Comparison of ENCODE assay signal across 24 cellular contexts in genomic region chr4:62531250-62531649, GRCh38.
"Had no signal": no experiment of that assay in that cellular context is flagged by ENCODE, and none has a peak within 500 bp of the region (broad histone marks: within the 10 kb centered on the region; RNA-seq: fewer than 3 reads in every experiment).

No MANE protein-coding gene starts in this region.

- H3K4me3 ChIP-seq: coronary artery, esophagus muscularis mucosa, gastroesophageal sphincter, left ventricle myocardium inferior, lower lobe of right lung, skin epidermis, testis, tibial nerve, upper lobe of right lung, vagina had no signal

- H3K9ac ChIP-seq: parathyroid adenoma had no signal

- H3K27ac Mint-ChIP-seq: immature natural killer cell; memory B cell; natural killer cell treated with Interleukin-12 subunit alpha and Interleukin-12 subunit beta and Interleukin-15 and Interleukin-18, amount 100 ng/mL, for 72 hours; stimulated activated naive B cell treated with anti-CD40 and anti-IgM and Interleukin-4, amounts not matched to agents 10 μg/mL and 1 μg/mL and 100 μg/mL, for 72 hours; stimulated activated naive CD8-positive, alpha-beta T cell treated with anti-CD3 and anti-CD28 coated beads, Interleukin-15, amount 100 ng/mL, for 72 hours had no signal

- H3K4me3 Mint-ChIP-seq: immature natural killer cell; memory B cell; natural killer cell treated with Interleukin-12 subunit alpha and Interleukin-12 subunit beta and Interleukin-15 and Interleukin-18, amount 100 ng/mL, for 72 hours; stimulated activated naive B cell treated with anti-CD40 and anti-IgM and Interleukin-4, amounts not matched to agents 10 μg/mL and 1 μg/mL and 100 μg/mL, for 72 hours; stimulated activated naive CD8-positive, alpha-beta T cell treated with anti-CD3 and anti-CD28 coated beads, Interleukin-15, amount 100 ng/mL, for 72 hours had no signal

- H3K36me3 ChIP-seq: esophagus muscularis mucosa, gastroesophageal sphincter, left ventricle myocardium inferior, lower lobe of right lung, tibial nerve, upper lobe of right lung, vagina had no signal

- H3K4me1 ChIP-seq: esophagus muscularis mucosa, gastroesophageal sphincter, left ventricle myocardium inferior, lower lobe of right lung, parathyroid adenoma, testis, tibial nerve, upper lobe of right lung, vagina had no signal

- H3K9me3 ChIP-seq: esophagus muscularis mucosa, gastroesophageal sphincter, lower lobe of right lung, testis, tibial nerve, upper lobe of right lung, vagina had no signal

- H2AFZ ChIP-seq: parathyroid adenoma had no signal

- H3K27me3 ChIP-seq: esophagus muscularis mucosa, gastroesophageal sphincter, testis, tibial nerve, upper lobe of right lung, vagina had no signal

- DNase-seq: effector CD8-positive, alpha-beta T cell; foreskin fibroblast; immature natural killer cell; left ventricle myocardium inferior; lower lobe of right lung; midbrain; stimulated activated CD4-positive, alpha-beta T cell treated with anti-CD3 and anti-CD28 coated beads, Interleukin-2, amount 100 ng/mL, for 24 hours; stimulated activated CD4-positive, alpha-beta T cell treated with anti-CD3 and anti-CD28 coated beads, Interleukin-4, amount 100 ng/mL, for 4 hours; stimulated activated naive B cell treated with anti-CD40 and anti-IgM and Interleukin-4, amounts not matched to agents 10 μg/mL and 1 μg/mL and 100 μg/mL, for 72 hours; stimulated activated naive CD8-positive, alpha-beta T cell treated with anti-CD3 and anti-CD28 coated beads, Interleukin-15, amount 100 ng/mL, for 72 hours; testis; upper lobe of right lung had no signal

- H3K36me3 Mint-ChIP-seq: memory B cell; stimulated activated naive B cell treated with anti-CD40 and anti-IgM and Interleukin-4, amounts not matched to agents 10 μg/mL and 1 μg/mL and 100 μg/mL, for 72 hours had no signal

- FAIRE-seq: keratinocyte had no signal

- H3K4me1 Mint-ChIP-seq: immature natural killer cell; memory B cell; stimulated activated naive B cell treated with anti-CD40 and anti-IgM and Interleukin-4, amounts not matched to agents 10 μg/mL and 1 μg/mL and 100 μg/mL, for 72 hours; stimulated activated naive CD8-positive, alpha-beta T cell treated with anti-CD3 and anti-CD28 coated beads, Interleukin-15, amount 100 ng/mL, for 72 hours had no signal

- ATAC-seq: gastroesophageal sphincter; lower lobe of right lung; natural killer cell treated with Interleukin-12 subunit alpha and Interleukin-12 subunit beta and Interleukin-15 and Interleukin-18, amount 100 ng/mL, for 72 hours; sciatic nerve; stimulated activated naive B cell treated with anti-CD40 and anti-IgM and Interleukin-4, amounts not matched to agents 10 μg/mL and 1 μg/mL and 100 μg/mL, for 72 hours; stimulated activated naive CD8-positive, alpha-beta T cell treated with anti-CD3 and anti-CD28 coated beads, Interleukin-15, amount 100 ng/mL, for 72 hours; upper lobe of right lung had no signal

- H3K27me3 Mint-ChIP-seq: memory B cell; natural killer cell treated with Interleukin-12 subunit alpha and Interleukin-12 subunit beta and Interleukin-15 and Interleukin-18, amount 100 ng/mL, for 72 hours; stimulated activated naive B cell treated with anti-CD40 and anti-IgM and Interleukin-4, amounts not matched to agents 10 μg/mL and 1 μg/mL and 100 μg/mL, for 72 hours; stimulated activated naive CD8-positive, alpha-beta T cell treated with anti-CD3 and anti-CD28 coated beads, Interleukin-15, amount 100 ng/mL, for 72 hours had no signal

- H3K79me2 ChIP-seq: parathyroid adenoma had no signal

- H3K27ac ChIP-seq: coronary artery, epithelial cell of prostate, esophagus muscularis mucosa, gastroesophageal sphincter, left ventricle myocardium inferior, lower lobe of right lung, parathyroid adenoma, skin epidermis, testis, tibial nerve, upper lobe of right lung, vagina had no signal
